Comparison of ENCODE assay signal across 8 cellular contexts in genomic region chr3:152257246-152258074, GRCh38. TPM values are rescaled to one million over a fixed set of nuclear protein-coding genes. Genes with fewer than 3 reads are reported as not detected.
DNase-seq lines count a peak whose midpoint lies in the region; ATAC-seq and TF ChIP-seq lines count a peak whose summit lies in the region.

No MANE protein-coding gene starts in this region.

- H3K4me3 ChIP-seq in spleen = peak overlapping the region in 1 of 8 donors; percentile 30
- H3K4me3 ChIP-seq in lower leg skin (ENCODE audit: low read depth, poor library complexity, severe bottlenecking) = no peak overlapping the region

- TF ChIP-seq CTCF in spleen (IDR thresholded peaks at IDR 0.05 in 8 of 11, conservative IDR thresholded peaks at IDR 0.05 in 3 of 11) (no peak), lower leg skin (IDR thresholded peaks at IDR 0.05) (no peak)

- H3K27ac ChIP-seq in spleen = peak overlapping the region; percentile 48 to 85 (median 72)

- intact Hi-C loops in spleen (cut with DNase I; ENCODE audit: low total_unique reads) (no loop called here), lower leg skin (cut with DNase I; ENCODE audit: low total_unique reads) (no loop called here)

- H3K4me1 ChIP-seq in spleen = peaks cover 47 to 100% (median 82%) of the 10 kb centered on the region in 6 donors

- peak overlapping the region; percentile 98 to 99 for H3K27ac Mint-ChIP-seq in activated naive CD4-positive, alpha-beta T cell treated with anti-CD3 and anti-CD28 coated beads, Interleukin-2, amount 50 U/mL, for 72 hours

- peaks cover 0 to 16% of the 10 kb centered on the region in 2 donors for H3K36me3 Mint-ChIP-seq in activated naive CD4-positive, alpha-beta T cell treated with anti-CD3 and anti-CD28 coated beads, Interleukin-2, amount 50 U/mL, for 72 hours

- no peaks in the 10 kb centered on the region for H3K36me3 ChIP-seq in spleen

- DNase-seq in AG08396 (ENCODE audit: low spot score) = peak; percentile 11
- no peak for DNase-seq in activated naive CD4-positive, alpha-beta T cell treated with anti-CD3 and anti-CD28 coated beads, Interleukin-2, amount 50 U/mL, for 72 hours (ENCODE audit: low spot score in 2 of 2)
- DNase-seq in spleen = no peak
- no peak for DNase-seq in amygdala (lab: John Stamatoyannopoulos, UW)
- DNase-seq in lower leg skin (ENCODE audit: low spot score in 2 of 2) = no peak
- DNase-seq in NCI-H2081 treated with DMSO at 0.1 percent for 48 hours (lab: John Stamatoyannopoulos, UW) = no peak

- WGBS in spleen, 5 donors = 9 to 45% (median 19%) methylated on average over 6 of the region's 6 CpGs
- WGBS in lower leg skin, 2 donors = 75 to 76% methylated on average over 6 of the region's 6 CpGs

- H3K9me3 ChIP-seq in spleen = no peaks in the 10 kb centered on the region

- H3K9me3 Mint-ChIP-seq in activated naive CD4-positive, alpha-beta T cell treated with anti-CD3 and anti-CD28 coated beads, Interleukin-2, amount 50 U/mL, for 72 hours = peaks cover 5% of the 10 kb centered on the region in 2 donors

- ATAC-seq in GM19023 (IDR thresholded peaks at IDR 0.05; ENCODE audit: unreplicated experiment) (peak; percentile 70), HG03066 (IDR thresholded peaks at IDR 0.05; ENCODE audit: low read depth, unreplicated experiment) (peak; percentile 77)
- peak; percentile 31 to 33 for ATAC-seq in activated naive CD4-positive, alpha-beta T cell treated with anti-CD3 and anti-CD28 coated beads, Interleukin-2, amount 50 U/mL, for 72 hours

- no peaks in the 10 kb centered on the region for H3K27me3 ChIP-seq in spleen (replicated peaks in 1 of 7)

- TF ChIP-seq POLR2A in spleen (IDR thresholded peaks at IDR 0.05) (no peak), lower leg skin (IDR thresholded peaks at IDR 0.05) (no peak)

RNA-seq across cellular contexts. Expression of gene MBNL1, which starts 11.3 kb away (rescaled TPM):
- total RNA-seq in activated naive CD4-positive, alpha-beta T cell treated with anti-CD3 and anti-CD28 coated beads, Interleukin-2, amount 50 U/mL, for 72 hours = 100 to 1,000 TPM; 406 to 425 TPM
- total RNA-seq in spleen (100 to 1,000 TPM; 288 to 491 (median 355) TPM), lower leg skin (100 to 1,000 TPM; 152 to 286 (median 228) TPM)
- 10 to 100 TPM; 64.7 to 66.3 (median 64.7) TPM for polyA plus RNA-seq in spleen
